ENCODE assay signal across 28 cellular contexts in genomic region chr1:52189898-52190480, GRCh38.
"Had no signal": no experiment of that assay in that cellular context is flagged by ENCODE, and none has a peak within 500 bp of the region (broad histone marks: within the 10 kb centered on the region; RNA-seq: fewer than 3 reads in every experiment).

No MANE protein-coding gene starts in this region.

- H3K27me3 ChIP-seq: brain microvascular endothelial cell, dorsolateral prefrontal cortex, heart left ventricle, ovary, sigmoid colon, upper lobe of left lung had no signal

- H3K4me3 ChIP-seq: coronary artery, dorsolateral prefrontal cortex, heart left ventricle, ovary, prostate gland, sigmoid colon, upper lobe of left lung had no signal

- H3K36me3 ChIP-seq: brain microvascular endothelial cell, heart left ventricle, ovary, prostate gland, sigmoid colon, upper lobe of left lung had no signal

- H3K27ac ChIP-seq: brain microvascular endothelial cell, coronary artery, dorsolateral prefrontal cortex, heart left ventricle, ovary, prostate gland, sigmoid colon, upper lobe of left lung had no signal

- ATAC-seq: activated CD8-positive, alpha-beta T cell treated with anti-CD3 and anti-CD28 coated beads for 36 hours; activated T-cell treated with anti-CD3 and anti-CD28 coated beads, Interleukin-2, amount 50 U/mL, for 4 hours; activated T-helper 17 cell treated with anti-CD3 and anti-CD28 coated beads, Interleukin-2, amount 50 U/mL, for 72 hours; effector memory CD8-positive, alpha-beta T cell; esophagus mucosa; heart left ventricle; left colon; naive thymus-derived CD4-positive, alpha-beta T cell; stimulated activated effector memory CD8-positive, alpha-beta T cell treated with anti-CD3 and anti-CD28 coated beads, Interleukin-12 subunit alpha, Interleukin-12 subunit beta, amount 100 ng/mL, for 72 hours had no signal

- H3K9me3 ChIP-seq: ovary, prostate gland, sigmoid colon, upper lobe of left lung had no signal

- DNase-seq: activated B cell treated with CpG ODN at 0.5 μM for 24 hours; activated CD4-positive, alpha-beta T cell treated with anti-CD3 and anti-CD28 coated beads, Interleukin-2, amount 50 U/mL, for 1 hour; activated CD8-positive, alpha-beta T cell treated with anti-CD3 and anti-CD28 coated beads for 36 hours; activated gamma-delta T cell treated with Interleukin-2 at 50 U/mL for 16 hours; activated naive CD4-positive, alpha-beta T cell treated with anti-CD3 and anti-CD28 coated beads, Interleukin-2, amount 50 U/mL, for 16 hours; activated T-cell treated with anti-CD3 and anti-CD28 coated beads, Interleukin-2, amount 50 U/mL, for 4 hours; amniotic stem cell; brain microvascular endothelial cell; dorsolateral prefrontal cortex; effector memory CD8-positive, alpha-beta T cell; heart left ventricle; hypothalamus; immature natural killer cell; kidney; left colon; naive thymus-derived CD4-positive, alpha-beta T cell; ovary; retina; sigmoid colon; small intestine; stimulated activated CD4-positive, alpha-beta T cell treated with anti-CD3 and anti-CD28 coated beads, Interleukin-4, amount 100 ng/mL, for 24 hours; substantia nigra; upper lobe of left lung had no signal

- H3K4me1 ChIP-seq: prostate gland had no signal
